Comparison of ENCODE assay signal across 15 cellular contexts in the genomic region with DNA sequence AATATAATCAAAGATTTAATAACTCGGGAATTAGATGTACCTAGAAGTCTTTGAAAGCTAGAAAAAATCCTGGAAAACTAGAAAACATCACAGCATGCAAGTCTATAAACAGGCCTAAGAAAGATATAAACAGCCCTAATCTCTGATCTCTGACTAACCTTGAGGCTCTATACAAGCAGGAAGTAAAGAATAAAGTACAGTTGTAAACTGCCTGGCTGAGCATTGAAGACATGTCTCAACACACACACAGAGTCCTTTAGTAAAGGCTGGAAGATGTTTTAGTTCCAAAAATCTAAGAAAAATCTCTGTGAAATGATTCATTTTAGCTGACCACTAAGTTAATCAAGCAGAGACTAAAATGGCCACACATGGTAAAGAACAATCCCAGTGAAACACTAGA.
"Had no signal": no experiment of that assay in that cellular context is flagged by ENCODE, and none has a peak within 500 bp of the region (broad histone marks: within the 10 kb centered on the region; RNA-seq: fewer than 3 reads in every experiment).

No MANE protein-coding gene starts in this region.

- H3K27ac ChIP-seq: coronary artery, neural progenitor cell, testis had no signal

- H3K9ac ChIP-seq: neural progenitor cell had no signal

- H3K4me3 Mint-ChIP-seq: activated T-cell treated with anti-CD3 and anti-CD28 coated beads, Interleukin-2, amount 50 U/mL, for 4 hours; neural progenitor cell; stimulated activated naive CD8-positive, alpha-beta T cell treated with anti-CD3 and anti-CD28 coated beads, Interleukin-15, amount 100 ng/mL, for 72 hours; T-helper 17 cell had no signal

- H3K4me1 Mint-ChIP-seq: neural progenitor cell; stimulated activated naive CD8-positive, alpha-beta T cell treated with anti-CD3 and anti-CD28 coated beads, Interleukin-15, amount 100 ng/mL, for 72 hours; T-helper 17 cell had no signal

- H3K36me3 Mint-ChIP-seq: activated naive CD4-positive, alpha-beta T cell treated with anti-CD3 and anti-CD28 coated beads, Interleukin-2, amount 50 U/mL, for 72 hours; neural progenitor cell had no signal

- H2AFZ ChIP-seq: neural progenitor cell had no signal

- H3K4me3 ChIP-seq: coronary artery, neural progenitor cell, testis had no signal

- H3K27me3 ChIP-seq: neural progenitor cell, testis had no signal

- H3K36me3 ChIP-seq: neural progenitor cell had no signal

- ATAC-seq: activated naive CD4-positive, alpha-beta T cell treated with anti-CD3 and anti-CD28 coated beads, Interleukin-2, amount 50 U/mL, for 72 hours; activated T-cell treated with anti-CD3 and anti-CD28 coated beads, Interleukin-2, amount 50 U/mL, for 4 hours; left ventricle myocardium superior; stimulated activated naive CD8-positive, alpha-beta T cell treated with anti-CD3 and anti-CD28 coated beads, Interleukin-15, amount 100 ng/mL, for 72 hours; T-helper 17 cell had no signal

- H3K27me3 Mint-ChIP-seq: stimulated activated naive CD8-positive, alpha-beta T cell treated with anti-CD3 and anti-CD28 coated beads, Interleukin-15, amount 100 ng/mL, for 72 hours; T-helper 17 cell had no signal

- H3K4me2 ChIP-seq: neural progenitor cell had no signal

- DNase-seq: activated CD4-positive, alpha-beta T cell treated with anti-CD3 and anti-CD28 coated beads, Interleukin-2, amount 50 U/mL, for 48 hours; activated CD4-positive, CD25-positive, alpha-beta regulatory T cell treated with anti-CD3 and anti-CD28 coated beads, Interleukin-2, amount 50 U/mL, for 72 hours; activated effector memory CD4-positive, alpha-beta T cell treated with anti-CD3 and anti-CD28 coated beads, Interleukin-2, amount 50 U/mL, for 16 hours; activated T-cell treated with anti-CD3 and anti-CD28 coated beads, Interleukin-2, amount 50 U/mL, for 4 hours; effector CD8-positive, alpha-beta T cell; erythroblast; islet precursor cell; left ventricle myocardium superior; stimulated activated CD4-positive, alpha-beta T cell treated with anti-CD3 and anti-CD28 coated beads, Interleukin-4, amount 100 ng/mL, for 4 hours; stimulated activated naive CD8-positive, alpha-beta T cell treated with anti-CD3 and anti-CD28 coated beads, Interleukin-15, amount 100 ng/mL, for 72 hours; T-helper 17 cell; testis had no signal

- H3K9me3 ChIP-seq: testis had no signal

- H3K4me1 ChIP-seq: neural progenitor cell, testis had no signal

- H3K27ac Mint-ChIP-seq: activated naive CD4-positive, alpha-beta T cell treated with anti-CD3 and anti-CD28 coated beads, Interleukin-2, amount 50 U/mL, for 72 hours; neural progenitor cell; stimulated activated naive CD8-positive, alpha-beta T cell treated with anti-CD3 and anti-CD28 coated beads, Interleukin-15, amount 100 ng/mL, for 72 hours; T-helper 17 cell had no signal

- H3K9me3 Mint-ChIP-seq: neural progenitor cell had no signal
